1 cellular context compared by ENCODE assay signal in the genomic region with DNA sequence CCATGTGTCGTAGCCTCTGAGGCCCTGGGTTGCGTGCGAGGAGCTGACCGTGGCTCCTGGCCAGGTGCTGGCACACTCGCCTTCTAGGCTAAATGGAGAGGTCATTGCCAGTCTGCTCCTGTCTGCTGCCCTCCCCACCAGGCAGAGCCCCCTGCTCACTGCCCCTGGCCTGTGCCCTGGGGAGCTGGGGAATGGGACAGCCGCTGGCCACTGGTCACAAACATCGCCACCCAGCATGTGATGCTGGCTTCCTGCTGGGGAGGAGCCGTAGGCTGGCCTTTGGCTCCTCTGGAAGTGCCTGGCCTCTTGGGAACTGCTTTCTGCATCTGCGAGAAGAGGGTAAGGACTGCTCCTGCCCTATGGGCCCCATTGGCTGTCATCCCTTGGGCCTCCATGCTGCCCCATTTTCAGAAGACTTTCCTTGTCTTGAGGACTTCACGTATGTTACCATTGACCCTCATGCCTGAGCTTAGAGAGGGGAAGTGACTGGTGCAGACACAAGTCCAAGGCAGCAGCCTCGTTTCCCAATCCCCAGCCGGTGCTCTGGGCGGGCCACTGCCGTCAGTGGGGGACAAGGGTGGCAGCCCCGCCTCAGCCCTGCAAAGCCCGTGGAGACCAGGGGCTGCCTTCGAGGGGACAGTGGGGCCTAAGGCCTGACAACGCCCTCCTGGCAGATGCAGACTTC.
TF ChIP-seq lines count a peak whose summit lies in the region.

No MANE protein-coding gene starts in this region.

TF ChIP-seq in endothelial cell of umbilical vein, 7 proteins besides CTCF, POLR2A, EP300 and RAD21:
- TF ChIP-seq POLR2AphosphoS5 (IDR thresholded peaks at IDR 0.05; ENCODE audit: insufficient read depth, low read depth, low read length) (no peak), MYC (IDR thresholded peaks at IDR 0.05; ENCODE audit: low read depth, low read length) (no peak), JUN (IDR thresholded peaks at IDR 0.05; ENCODE audit: borderline replicate concordance, insufficient read depth, insufficient read length, low read depth) (no peak), MAX (IDR thresholded peaks at IDR 0.05; ENCODE audit: insufficient read depth, insufficient read length) (no peak), FOS (IDR thresholded peaks at IDR 0.05; ENCODE audit: borderline replicate concordance, insufficient read depth, low read length) (no peak), GATA2 (IDR thresholded peaks at IDR 0.05; ENCODE audit: insufficient read depth, insufficient read length, low read depth, low read length) (no peak), EZH2 (IDR thresholded peaks at IDR 0.05; ENCODE audit: borderline replicate concordance, low read depth, low read length, severe bottlenecking) (no peak)
